ENCODE assay signal across 18 cellular contexts in genomic region chr21:34037446-34037845, GRCh38. TPM values are rescaled to one million over a fixed set of nuclear protein-coding genes. Genes with fewer than 3 reads are reported as not detected.
DNase-seq lines count a peak whose midpoint lies in the region; TF ChIP-seq lines count a peak whose summit lies in the region.
"Had no signal": no experiment of that assay in that cellular context is flagged by ENCODE, and none has a peak within 500 bp of the region (broad histone marks: within the 10 kb centered on the region; RNA-seq: fewer than 3 reads in every experiment).

No MANE protein-coding gene starts in this region.

- no peaks in the 10 kb centered on the region for H3K27me3 Mint-ChIP-seq in activated naive CD4-positive, alpha-beta T cell treated with anti-CD3 and anti-CD28 coated beads for 36 hours (ENCODE audit: low read depth)

- in situ Hi-C loops in astrocyte of the spinal cord (cut with HindIII; ENCODE audit: low sequenced_read_pairs): no loop called here

- WGBS in hepatocyte (ENCODE audit: low lambda C conversion rate, missing lambda C conversion rate): 35% methylated on average over 6 of the region's 6 CpGs
- 24% methylated on average over 6 of the region's 6 CpGs for WGBS in smooth muscle cell (ENCODE audit: low lambda C conversion rate)

- TF ChIP-seq CTCF in astrocyte of the spinal cord (IDR thresholded peaks at IDR 0.05; ENCODE audit: low read depth, low read length) (no peak), hepatocyte (IDR thresholded peaks at IDR 0.05; ENCODE audit: poor library complexity) (no peak), smooth muscle cell (IDR thresholded peaks at IDR 0.05; ENCODE audit: borderline replicate concordance, insufficient read depth, poor library complexity, severe bottlenecking) (no peak), GM10266 (IDR thresholded peaks at IDR 0.05; ENCODE audit: control insufficient read depth, insufficient read depth, low read depth, missing control alignments) (no peak)

- H3K4me3 Mint-ChIP-seq in activated naive CD4-positive, alpha-beta T cell treated with anti-CD3 and anti-CD28 coated beads for 36 hours: no peak overlapping the region
- H3K4me3 Mint-ChIP-seq: activated T-helper 1 cell treated with anti-CD3 and anti-CD28 coated beads, Interleukin-12 subunit alpha, Interleukin-12 subunit beta, Interleukin-2, Interleukin-4 antibody, amounts not matched to agents 30 ng/mL and 10 ng/mL and 1 ng/mL, durations not matched to agents 14 hours and 24 hours and 36 hours; brain had no signal

- no peaks in the 10 kb centered on the region for H4K20me1 ChIP-seq in hepatocyte (ENCODE audit: insufficient read depth, poor library complexity, severe bottlenecking)
- no peaks in the 10 kb centered on the region for H4K20me1 ChIP-seq in smooth muscle cell (ENCODE audit: low read depth)

- peak; percentile 4 for DNase-seq in DMS53 (lab: John Stamatoyannopoulos, UW)
- DNase-seq in DMS53 treated with DMSO at 0.1 percent for 48 hours (lab: John Stamatoyannopoulos, UW; ENCODE audit: unreplicated experiment): no peak
- peak; percentile 70 for DNase-seq in astrocyte of the spinal cord (ENCODE audit: low read depth, low spot score)
- peak; percentile 53 for DNase-seq in hepatocyte (ENCODE audit: low spot score)
- DNase-seq in smooth muscle cell (lab: John Stamatoyannopoulos, UW; ENCODE audit: unreplicated experiment): no peak
- no peak for DNase-seq in activated naive CD4-positive, alpha-beta T cell treated with anti-CD3 and anti-CD28 coated beads for 36 hours
- DNase-seq in NCI-H82 (lab: John Stamatoyannopoulos, UW): no peak
- no peak for DNase-seq in GM10266 (ENCODE audit: extremely low spot score)
- DNase-seq: activated CD4-positive, alpha-beta T cell treated with anti-CD3 and anti-CD28 coated beads for 48 hours; H7; left ventricle myocardium superior; NCI-H2029; NCI-H526; spleen; T-helper 9 cell had no signal

- CTCF ChIA-PET in activated naive CD4-positive, alpha-beta T cell treated with anti-CD3 and anti-CD28 coated beads for 36 hours (lab: Charles Lee): no interaction called here

- H3K27ac ChIP-seq in hepatocyte (peak overlapping the region; percentile 50), smooth muscle cell (ENCODE audit: low read depth) (peak overlapping the region; percentile 64)
- H3K27ac ChIP-seq: 22Rv1, spleen had no signal

- peaks cover 2% of the 10 kb centered on the region for H3F3A ChIP-seq in smooth muscle cell (ENCODE audit: low read depth)

- H3K9me2 ChIP-seq in hepatocyte (replicated peaks; ENCODE audit: insufficient read depth): no peaks in the 10 kb centered on the region

- H3K27ac Mint-ChIP-seq in activated naive CD4-positive, alpha-beta T cell treated with anti-CD3 and anti-CD28 coated beads for 36 hours: no peak overlapping the region
- H3K27ac Mint-ChIP-seq: activated T-helper 1 cell treated with anti-CD3 and anti-CD28 coated beads, Interleukin-12 subunit alpha, Interleukin-12 subunit beta, Interleukin-2, Interleukin-4 antibody, amounts not matched to agents 30 ng/mL and 10 ng/mL and 1 ng/mL, durations not matched to agents 14 hours and 24 hours and 36 hours; brain had no signal

- H3K36me3 ChIP-seq in hepatocyte (replicated peaks; ENCODE audit: insufficient read depth, low read depth) (no peaks in the 10 kb centered on the region), smooth muscle cell (ENCODE audit: low read depth) (no peaks in the 10 kb centered on the region)
- H3K36me3 ChIP-seq: spleen had no signal

- intact Hi-C loops in activated naive CD4-positive, alpha-beta T cell treated with anti-CD3 and anti-CD28 coated beads for 36 hours (cut with micrococcal nuclease): no loop called here

- H3K4me3 ChIP-seq in astrocyte of the spinal cord (ENCODE audit: low read depth, low read length) (no peak overlapping the region), hepatocyte (no peak overlapping the region), smooth muscle cell (no peak overlapping the region)
- H3K4me3 ChIP-seq: spleen had no signal

- H3K9me3 Mint-ChIP-seq in activated naive CD4-positive, alpha-beta T cell treated with anti-CD3 and anti-CD28 coated beads for 36 hours: no peaks in the 10 kb centered on the region
- H3K9me3 Mint-ChIP-seq: brain had no signal

- H3K9me3 ChIP-seq in hepatocyte (ENCODE audit: low read depth) (no peaks in the 10 kb centered on the region), smooth muscle cell (replicated peaks; ENCODE audit: low read depth) (no peaks in the 10 kb centered on the region)
- H3K9me3 ChIP-seq: spleen had no signal

- peaks cover 3% of the 10 kb centered on the region for H3K4me1 Mint-ChIP-seq in activated naive CD4-positive, alpha-beta T cell treated with anti-CD3 and anti-CD28 coated beads for 36 hours (ENCODE audit: low read depth)
- H3K4me1 Mint-ChIP-seq: brain had no signal

- no peaks in the 10 kb centered on the region for H3K36me3 Mint-ChIP-seq in activated naive CD4-positive, alpha-beta T cell treated with anti-CD3 and anti-CD28 coated beads for 36 hours (ENCODE audit: low read depth)
- H3K36me3 Mint-ChIP-seq: brain had no signal

- no peaks in the 10 kb centered on the region for H3K4me1 ChIP-seq in hepatocyte (ENCODE audit: insufficient read depth)
- H3K4me1 ChIP-seq in smooth muscle cell (ENCODE audit: low read depth): peaks cover 6% of the 10 kb centered on the region
- H3K4me1 ChIP-seq: spleen had no signal

- H3K27me3 ChIP-seq in hepatocyte (no peaks in the 10 kb centered on the region), smooth muscle cell (ENCODE audit: low read depth) (no peaks in the 10 kb centered on the region)
- H3K27me3 ChIP-seq: spleen had no signal

- H2AFZ ChIP-seq in hepatocyte (no peak overlapping the region), smooth muscle cell (ENCODE audit: low read depth) (no peak overlapping the region)

- no peak overlapping the region for H3K9ac ChIP-seq in smooth muscle cell (ENCODE audit: low read depth)

- H3K79me2 ChIP-seq in hepatocyte (no peaks in the 10 kb centered on the region), smooth muscle cell (ENCODE audit: low read depth) (no peaks in the 10 kb centered on the region)

- peak overlapping the region; percentile 28 for H3K4me2 ChIP-seq in hepatocyte
- peak overlapping the region; percentile 40 for H3K4me2 ChIP-seq in smooth muscle cell

RNA-seq across cellular contexts. Expression of gene MRPS6, which starts 35.9 kb away (rescaled TPM):
- total RNA-seq in hepatocyte (54.9 and 72.3 TPM in 2 replicates), smooth muscle cell (44.5 and 47.8 TPM in 2 replicates)
- polyA plus RNA-seq in hepatocyte (188 and 201 TPM in 2 replicates), smooth muscle cell (142 and 152 TPM in 2 replicates)
- total RNA-seq in activated naive CD4-positive, alpha-beta T cell treated with anti-CD3 and anti-CD28 coated beads for 36 hours: 10 to 100 TPM; 78.9 to 80.0 TPM

RNA-seq across cellular contexts. Expression of gene SLC5A3, which starts 35.9 kb away (rescaled TPM):
- 64.0 and 67.1 TPM in 2 replicates for total RNA-seq in hepatocyte
- 8.1 and 9.2 TPM in 2 replicates for polyA plus RNA-seq in hepatocyte
- 24.5 and 24.6 TPM in 2 replicates for total RNA-seq in smooth muscle cell
- polyA plus RNA-seq in smooth muscle cell: 2.0 and 3.2 TPM in 2 replicates
- 10 to 100 TPM; 21.2 to 21.7 TPM for total RNA-seq in activated naive CD4-positive, alpha-beta T cell treated with anti-CD3 and anti-CD28 coated beads for 36 hours

Comparison
In these comparisons a context has a peak if more than half of its experiments do, and no peak if none do; other contexts are left out.
1. DNase-seq: peak in DMS53 (single experiment), astrocyte of the spinal cord (single experiment) and hepatocyte (single experiment); none in DMS53 treated with DMSO at 0.1 percent for 48 hours (single experiment), smooth muscle cell (single experiment), activated naive CD4-positive, alpha-beta T cell treated with anti-CD3 and anti-CD28 coated beads for 36 hours (single experiment), NCI-H82 (single experiment) and GM10266 (single experiment).